Comparison of ENCODE assay signal across 20 cellular contexts in the genomic region with DNA sequence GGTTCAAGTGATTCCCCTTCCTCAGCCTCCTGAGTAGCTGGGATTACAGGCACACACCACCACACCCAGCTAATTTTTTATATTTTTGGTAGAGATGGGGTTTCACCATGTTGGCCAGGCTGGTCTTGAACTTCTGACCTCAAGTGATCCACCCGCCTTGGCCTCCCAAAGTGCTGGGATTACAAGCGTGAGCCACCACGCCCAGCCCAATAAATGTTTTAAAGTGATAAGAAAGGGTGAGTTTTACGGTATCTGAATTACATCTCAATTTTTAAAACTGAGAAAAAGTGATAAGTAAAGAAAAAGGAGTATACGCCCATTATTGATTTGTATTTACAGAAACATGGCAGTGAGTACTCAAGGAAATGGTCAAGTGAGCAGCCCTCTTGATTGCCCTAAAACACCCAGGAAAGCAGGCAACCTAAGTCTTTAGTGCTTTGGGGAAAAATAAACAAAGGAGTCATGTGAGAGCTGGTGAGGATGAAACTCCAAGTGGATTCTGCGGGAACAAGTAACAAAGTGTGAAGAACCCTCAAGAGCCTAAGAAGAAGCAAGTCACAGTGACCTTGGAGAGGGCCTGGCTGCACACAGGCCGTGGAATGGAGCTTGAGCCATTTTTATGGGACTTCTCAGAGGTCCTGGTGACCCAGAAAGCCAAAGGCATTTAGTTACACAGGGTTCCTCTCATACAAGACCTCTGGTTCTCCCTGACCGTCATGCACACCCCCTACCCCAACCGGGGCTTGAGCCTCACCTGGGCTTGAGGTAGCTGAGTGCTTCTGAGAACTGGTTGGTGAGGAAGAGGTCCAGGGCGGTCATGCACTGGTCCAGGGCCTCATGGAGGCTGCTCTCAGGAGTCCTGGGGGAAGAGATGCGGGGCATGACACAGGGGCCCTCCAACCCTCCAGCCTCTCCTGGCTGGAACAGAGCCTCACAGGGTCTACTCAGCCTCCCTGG. TPM values are rescaled to one million over a fixed set of nuclear protein-coding genes. Genes with fewer than 3 reads are reported as not detected.
DNase-seq lines count a peak whose midpoint lies in the region; ATAC-seq and TF ChIP-seq lines count a peak whose summit lies in the region.
"Had no signal": no experiment of that assay in that cellular context is flagged by ENCODE, and none has a peak within 500 bp of the region (broad histone marks: within the 10 kb centered on the region; RNA-seq: fewer than 3 reads in every experiment).

No MANE protein-coding gene starts in this region.

- no peaks in the 10 kb centered on the region for H3K36me3 ChIP-seq in neuronal stem cell (replicated peaks in 1 of 2; ENCODE audit: control insufficient read depth in 2 of 2, insufficient read depth in 2 of 2, low read length in 2 of 2)
- H3K36me3 ChIP-seq in vagina: no peaks in the 10 kb centered on the region

- no CpG with 5 or more reads among the region's 11 CpGs for WGBS in neuronal stem cell (ENCODE audit: extremely low coverage in 2 of 2, insufficient read length in 2 of 2, insufficient replicate concordance in 1 of 2), 2 donors

- no peak overlapping the region for H3K9ac ChIP-seq in neuronal stem cell (ENCODE audit: low read depth, low read length, poor library complexity)

- intact Hi-C loops in left colon (cut with DNase I, micrococcal nuclease) (no loop called here), vagina (cut with DNase I) (no loop called here)

- H2BK15ac ChIP-seq in neuronal stem cell (ENCODE audit: low read length): no peak overlapping the region

- peak; percentile 80 for ATAC-seq in left colon
- ATAC-seq in HG03175 (IDR thresholded peaks at IDR 0.05; ENCODE audit: unreplicated experiment): no peak

- no peak overlapping the region for H3K23ac ChIP-seq in neuronal stem cell (ENCODE audit: low read depth, low read length, poor library complexity)

- no peak overlapping the region for H3K27ac ChIP-seq in neuronal stem cell (replicated peaks; ENCODE audit: low read length)
- H3K27ac ChIP-seq in vagina: peak overlapping the region; percentile 37
- H3K27ac ChIP-seq: 22Rv1, SK-N-MC had no signal

- peak overlapping the region; percentile 88 for H3K18ac ChIP-seq in neuronal stem cell (ENCODE audit: low read length)

- H3K14ac ChIP-seq in neuronal stem cell (ENCODE audit: low read length): peak overlapping the region; percentile 63

- TF ChIP-seq CTCF in vagina (IDR thresholded peaks at IDR 0.05): no peak

- peaks cover 0 to 10% (median 0%) of the 10 kb centered on the region in 3 experiments for H3K27me3 ChIP-seq in neuronal stem cell (ENCODE audit: control insufficient read depth in 3 of 3, insufficient read depth in 3 of 3, low read depth in 1 of 3, low read length in 3 of 3)
- no peaks in the 10 kb centered on the region for H3K27me3 ChIP-seq in vagina

- H3K9me3 ChIP-seq in neuronal stem cell (replicated peaks in 1 of 2; ENCODE audit: control insufficient read depth in 2 of 2, insufficient read depth in 1 of 2, low read depth in 1 of 2, low read length in 2 of 2) (no peaks in the 10 kb centered on the region), vagina (no peaks in the 10 kb centered on the region)

- no peak overlapping the region for H2BK5ac ChIP-seq in neuronal stem cell (ENCODE audit: low read length)

- peaks cover 0 to 12% of the 10 kb centered on the region in 2 donors for H3K4me1 ChIP-seq in neuronal stem cell (ENCODE audit: control insufficient read depth in 2 of 2, insufficient read depth in 1 of 2, low read depth in 1 of 2, low read length in 2 of 2)
- H3K4me1 ChIP-seq in vagina: peaks cover 9% of the 10 kb centered on the region

- H2AK5ac ChIP-seq in neuronal stem cell (ENCODE audit: low read depth, low read length): peak overlapping the region; percentile 85

- H2AFZ ChIP-seq in neuronal stem cell (ENCODE audit: low read length): no peak overlapping the region

- TF ChIP-seq POLR2A in vagina (IDR thresholded peaks at IDR 0.05): no peak

- no peak overlapping the region for H2BK120ac ChIP-seq in neuronal stem cell (ENCODE audit: low read depth, low read length)

- no peaks in the 10 kb centered on the region for H3K79me1 ChIP-seq in neuronal stem cell (ENCODE audit: low read depth, low read length)

- peak; percentile 48 for DNase-seq in DMS53 (lab: John Stamatoyannopoulos, UW)
- no peak for DNase-seq in DMS53 treated with DMSO at 0.1 percent for 48 hours (lab: John Stamatoyannopoulos, UW; ENCODE audit: unreplicated experiment)
- DNase-seq in left colon: no peak
- no peak for DNase-seq in neuronal stem cell (ENCODE audit: low spot score)
- DNase-seq in vagina (ENCODE audit: extremely low spot score in 2 of 2): no peak
- DNase-seq in activated CD4-positive, CD25-positive, alpha-beta regulatory T cell treated with anti-CD3 and anti-CD28 coated beads, Interleukin-2, amount 50 U/mL, for 72 hours: no peak
- DNase-seq in RKO (ENCODE audit: low spot score): no peak
- DNase-seq: COR-L47, DMS 273 treated with DMSO at 0.1 percent for 48 hours, H7, NCI-H1092 treated with DMSO at 0.1 percent for 48 hours, NCI-H2081, NCI-H510A, NCI-H774, Right ventricle myocardium superior had no signal

- no peak overlapping the region for H3K4ac ChIP-seq in neuronal stem cell (ENCODE audit: low read length)

- H3K4me2 ChIP-seq in neuronal stem cell (ENCODE audit: insufficient read depth, low read length, poor library complexity, severe bottlenecking): no peak overlapping the region

- H4K8ac ChIP-seq in neuronal stem cell (ENCODE audit: low read depth, low read length): no peak overlapping the region

- H2BK12ac ChIP-seq in neuronal stem cell (ENCODE audit: low read length): no peak overlapping the region

- no peak overlapping the region for H4K91ac ChIP-seq in neuronal stem cell (ENCODE audit: low read depth, low read length, poor library complexity)

- H3K4me3 ChIP-seq in neuronal stem cell (ENCODE audit: low read length in 2 of 2): no peak overlapping the region
- no peak overlapping the region for H3K4me3 ChIP-seq in vagina
- H3K4me3 ChIP-seq: SK-N-MC had no signal

RNA-seq across cellular contexts. Expression of a gene that starts 9.1 kb away (rescaled TPM):
- total RNA-seq in left colon: 100 to 1,000 TPM in 1 of 2 donors, 10 to 100 TPM in 1; 80.4 to 114 TPM
- 0.89 TPM for polyA plus RNA-seq in neuronal stem cell (2013, experiment 1 of 2)
- 0.71 TPM for polyA plus RNA-seq in neuronal stem cell (2013, experiment 2 of 2)
- 11.5 TPM for total RNA-seq in vagina
- total RNA-seq: OCI-LY7 had no signal
- polyA plus RNA-seq: CD14-positive monocyte had no signal
